9 cellular contexts compared by ENCODE assay signal in the genomic region with DNA sequence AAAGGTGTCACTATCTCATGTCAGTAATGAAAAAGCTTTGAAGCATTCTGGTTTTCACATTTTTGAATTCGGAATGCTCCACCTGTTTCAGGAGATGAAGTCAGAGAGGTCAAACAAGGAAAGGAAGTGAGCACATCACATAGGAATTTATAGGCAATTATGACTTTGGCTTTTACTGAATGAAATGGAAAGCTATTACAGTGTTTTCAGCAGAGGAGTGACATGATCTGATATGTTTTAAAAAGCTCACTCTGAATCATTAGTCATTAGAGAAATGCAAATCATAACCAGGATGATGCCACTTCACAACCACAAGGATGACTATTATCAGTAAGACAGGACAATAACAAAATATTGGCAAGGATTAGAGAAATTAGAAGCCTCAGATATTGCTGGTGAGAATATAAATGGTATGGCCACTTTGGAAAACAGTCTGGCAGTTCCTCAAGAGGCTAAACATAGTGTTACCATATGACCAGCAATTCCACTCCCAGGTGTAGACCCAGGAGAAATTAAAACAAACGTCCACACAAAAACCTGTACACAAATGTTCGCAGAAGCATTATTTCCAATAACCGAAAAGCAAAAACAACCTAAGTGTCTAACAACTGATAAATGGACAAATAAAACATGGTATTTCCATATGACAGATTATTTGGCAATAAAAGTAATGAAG. TPM values are rescaled to one million over a fixed set of nuclear protein-coding genes. Genes with fewer than 3 reads are reported as not detected.
DNase-seq lines count a peak whose midpoint lies in the region; ATAC-seq and TF ChIP-seq lines count a peak whose summit lies in the region.
"Had no signal": no experiment of that assay in that cellular context is flagged by ENCODE, and none has a peak within 500 bp of the region (broad histone marks: within the 10 kb centered on the region; RNA-seq: fewer than 3 reads in every experiment).

No MANE protein-coding gene starts in this region.

- intact Hi-C loops in vagina (cut with DNase I), result no loop called here
- intact Hi-C loops in head of caudate nucleus (cut with DNase I), result no loop called here

- H3K4me1 ChIP-seq in vagina, result no peaks in the 10 kb centered on the region

- TF ChIP-seq CTCF in fibroblast of mammary gland (conservative IDR thresholded peaks at IDR 0.05; ENCODE audit: control insufficient read depth, insufficient read depth, low read depth, low read length) (no peak), vagina (IDR thresholded peaks at IDR 0.05) (no peak)

- H3K9me3 ChIP-seq in vagina, result no peaks in the 10 kb centered on the region

- peak; percentile 47 for ATAC-seq in GM21381 (IDR thresholded peaks at IDR 0.05; ENCODE audit: unreplicated experiment)
- ATAC-seq in HG03571 (IDR thresholded peaks at IDR 0.05; ENCODE audit: unreplicated experiment), result peak; percentile 36

- H3K27me3 ChIP-seq in vagina, result no peaks in the 10 kb centered on the region

- DNase-seq in Daoy (ENCODE audit: low read depth), result peak; percentile 60
- DNase-seq in fibroblast of mammary gland (ENCODE audit: low read depth), result peak; percentile 62
- DNase-seq in vagina (ENCODE audit: extremely low spot score in 2 of 2), result no peak
- DNase-seq in stimulated activated CD4-positive, alpha-beta T cell treated with anti-CD3 and anti-CD28 coated beads, Interleukin-2, amount 100 ng/mL, for 24 hours, result no peak
- DNase-seq in head of caudate nucleus, result no peak
- no peak for DNase-seq in KBM-7

- no peak overlapping the region for H3K4me3 ChIP-seq in fibroblast of mammary gland (ENCODE audit: control insufficient read depth, low read depth, low read length)
- no peak overlapping the region for H3K4me3 ChIP-seq in vagina
- H3K4me3 ChIP-seq: lung had no signal

- peaks cover 0 to 9% of the 10 kb centered on the region in 2 donors for H3K36me3 ChIP-seq in vagina

- TF ChIP-seq POLR2A in vagina (IDR thresholded peaks at IDR 0.05), result no peak

- in situ Hi-C loops in KBM-7 (cut with MboI; ENCODE audit: low pct_unique_long_range_greater_than_20kb, low sequenced_read_pairs), result no loop called here

- no peak overlapping the region for H3K27ac ChIP-seq in vagina

RNA-seq across cellular contexts. Expression of a gene that starts 7.5 kb away (rescaled TPM):
- total RNA-seq in Daoy (2014; rRNA removed; shearing (Covaris generic)), result 36.3 and 51.9 TPM in 2 replicates
- 2.0 TPM for total RNA-seq in vagina

RNA-seq across cellular contexts. Expression of a gene that starts 34.3 kb away (rescaled TPM):
- total RNA-seq in Daoy (2014; rRNA removed; shearing (Covaris generic)), result 3.8 and 9.0 TPM in 2 replicates
- total RNA-seq in vagina, result not detected

RNA-seq across cellular contexts. Expression of a gene that starts 35.7 kb away (rescaled TPM):
- 33.7 and 36.2 TPM in 2 replicates for total RNA-seq in Daoy (2014; rRNA removed; shearing (Covaris generic))
- total RNA-seq in vagina, result 24.3 TPM

Comparison
In these comparisons a context has a peak if more than half of its experiments do, and no peak if none do; other contexts are left out.
1. DNase-seq: peak in Daoy (single experiment) and fibroblast of mammary gland (single experiment); none in vagina (0 of 2), stimulated activated CD4-positive, alpha-beta T cell treated with anti-CD3 and anti-CD28 coated beads, Interleukin-2, amount 100 ng/mL, for 24 hours (0 of 2), head of caudate nucleus (0 of 42) and KBM-7 (single experiment).
2. RNA of a gene that starts 7.5 kb away (total RNA-seq): 36.3 to 51.9 TPM in Daoy; 2.0 TPM in vagina (single experiment); every median in the first group is over 10 times any median in the second.